Comparison of ENCODE assay signal across 23 cellular contexts in the genomic region with DNA sequence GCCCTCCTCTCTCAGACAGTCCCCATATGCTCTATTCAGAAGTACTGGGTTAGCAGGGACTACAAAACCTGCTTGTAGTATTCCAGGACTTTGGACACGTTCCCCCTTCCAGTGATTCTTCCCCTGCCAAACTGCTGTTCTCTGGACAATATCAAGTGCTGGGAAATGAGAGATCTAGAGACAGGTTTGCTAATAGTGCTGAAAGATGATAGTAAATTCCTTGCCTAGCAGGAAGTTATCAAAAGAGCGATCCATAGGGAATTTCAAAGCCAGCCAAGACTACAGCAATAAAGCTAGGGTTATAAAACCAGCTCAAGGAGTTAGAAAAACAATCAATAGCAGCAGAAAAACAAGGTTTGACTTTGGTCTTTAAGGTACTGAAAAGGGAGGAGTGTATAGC. TPM values are rescaled to one million over a fixed set of nuclear protein-coding genes. Genes with fewer than 3 reads are reported as not detected.
A peak's percentile ranks its signal among the peaks of the same experiment; 100 is the strongest.
DNase-seq lines count a peak whose midpoint lies in the region; ATAC-seq and TF ChIP-seq lines count a peak whose summit lies in the region.
"Had no signal": no experiment of that assay in that cellular context is flagged by ENCODE, and none has a peak within 500 bp of the region (broad histone marks: within the 10 kb centered on the region; RNA-seq: fewer than 3 reads in every experiment).

No MANE protein-coding gene starts in this region.

- H3K4me3 ChIP-seq in right atrium auricular region: no peak overlapping the region
- no peak overlapping the region for H3K4me3 ChIP-seq in fibroblast of villous mesenchyme (ENCODE audit: low read depth, low read length)
- no peak overlapping the region for H3K4me3 ChIP-seq in neural progenitor cell
- H3K4me3 ChIP-seq: lung, ovary had no signal

- no peak for DNase-seq in Right ventricle myocardium inferior (ENCODE audit: missing footprints)
- DNase-seq in right atrium auricular region (ENCODE audit: low spot score): no peak
- DNase-seq in fibroblast of villous mesenchyme (ENCODE audit: low read depth): peak; percentile 40
- no peak for DNase-seq in neural progenitor cell (ENCODE audit: low spot score)
- DNase-seq in type B pancreatic cell (ENCODE audit: extremely low spot score, unreplicated experiment): no peak
- DNase-seq in NCI-H2196 (lab: John Stamatoyannopoulos, UW; ENCODE audit: unreplicated experiment): no peak
- DNase-seq in NCI-H2196 treated with DMSO at 0.1 percent for 48 hours (lab: John Stamatoyannopoulos, UW; ENCODE audit: unreplicated experiment): no peak
- no peak for DNase-seq in naive thymus-derived CD8-positive, alpha-beta T cell
- DNase-seq: activated CD4-positive, alpha-beta T cell treated with anti-CD3 and anti-CD28 coated beads for 4 hours; activated naive CD8-positive, alpha-beta T cell treated with anti-CD3 and anti-CD28 coated beads for 36 hours; Calu3; EL; islet precursor cell; naive B cell; NCI-H1417 treated with DMSO at 0.1 percent for 48 hours; NCI-H69; ovary; stimulated activated CD4-positive, alpha-beta T cell treated with anti-CD3 and anti-CD28 coated beads, Interleukin-4, amount 100 ng/mL, for 24 hours; T-cell had no signal

- POLR2A ChIA-PET in naive thymus-derived CD8-positive, alpha-beta T cell (lab: Charles Lee): no interaction called here

- no peak overlapping the region for H3K4me2 ChIP-seq in neural progenitor cell

- H3K9me3 ChIP-seq in right atrium auricular region (no peaks in the 10 kb centered on the region), neural progenitor cell (ENCODE audit: low read depth) (no peaks in the 10 kb centered on the region)
- H3K9me3 ChIP-seq: ovary had no signal

- no peaks in the 10 kb centered on the region for H4K20me1 ChIP-seq in neural progenitor cell (ENCODE audit: low read depth)

- H3K27me3 Mint-ChIP-seq in neural progenitor cell (ENCODE audit: insufficient read depth, low read depth) (peaks cover 7% of the 10 kb centered on the region), type B pancreatic cell (no peaks in the 10 kb centered on the region)
- H3K27me3 Mint-ChIP-seq in naive thymus-derived CD8-positive, alpha-beta T cell: no peaks in the 10 kb centered on the region
- H3K27me3 Mint-ChIP-seq: activated naive CD8-positive, alpha-beta T cell treated with anti-CD3 and anti-CD28 coated beads for 36 hours; B cell had no signal

- H3K36me3 Mint-ChIP-seq in neural progenitor cell (peaks cover 29% of the 10 kb centered on the region), type B pancreatic cell (peaks cover 12% of the 10 kb centered on the region)
- peaks cover 0 to 1% (median 0%) of the 10 kb centered on the region in 3 donors for H3K36me3 Mint-ChIP-seq in naive thymus-derived CD8-positive, alpha-beta T cell
- H3K36me3 Mint-ChIP-seq: activated naive CD8-positive, alpha-beta T cell treated with anti-CD3 and anti-CD28 coated beads for 36 hours; naive B cell had no signal

- no peak overlapping the region for H2AFZ ChIP-seq in neural progenitor cell (replicated peaks)

- H3K9ac ChIP-seq in neural progenitor cell: no peak overlapping the region

- no peaks in the 10 kb centered on the region for H3K36me3 ChIP-seq in right atrium auricular region
- H3K36me3 ChIP-seq in neural progenitor cell: no peaks in the 10 kb centered on the region
- H3K36me3 ChIP-seq: ovary had no signal

- peaks cover 2% of the 10 kb centered on the region for H3K9me3 Mint-ChIP-seq in neural progenitor cell
- H3K9me3 Mint-ChIP-seq in type B pancreatic cell: peaks cover 5% of the 10 kb centered on the region
- H3K9me3 Mint-ChIP-seq in naive thymus-derived CD8-positive, alpha-beta T cell: no peaks in the 10 kb centered on the region
- H3K9me3 Mint-ChIP-seq: activated naive CD8-positive, alpha-beta T cell treated with anti-CD3 and anti-CD28 coated beads for 36 hours; naive B cell; T-cell had no signal

- H3K27me3 ChIP-seq in right atrium auricular region (no peaks in the 10 kb centered on the region), neural progenitor cell (no peaks in the 10 kb centered on the region)
- H3K27me3 ChIP-seq: ovary had no signal

- H3K4me1 Mint-ChIP-seq in neural progenitor cell: peaks cover 49% of the 10 kb centered on the region
- peaks cover 30% of the 10 kb centered on the region for H3K4me1 Mint-ChIP-seq in type B pancreatic cell (ENCODE audit: unreplicated experiment)
- H3K4me1 Mint-ChIP-seq in naive thymus-derived CD8-positive, alpha-beta T cell: peaks cover 12 to 61% (median 38%) of the 10 kb centered on the region in 4 donors

- TF ChIP-seq CTCF in right atrium auricular region (IDR thresholded peaks at IDR 0.05) (no peak), fibroblast of villous mesenchyme (IDR thresholded peaks at IDR 0.05; ENCODE audit: insufficient read depth, low read depth, low read length) (no peak), neural progenitor cell (IDR thresholded peaks at IDR 0.05) (no peak), type B pancreatic cell (conservative IDR thresholded peaks at IDR 0.05) (no peak)

- H3K4me1 ChIP-seq in right atrium auricular region (peaks cover 0 to 14% of the 10 kb centered on the region in 2 donors), neural progenitor cell (peaks cover 33% of the 10 kb centered on the region)

- intact Hi-C loops in Right ventricle myocardium inferior (cut with DNase I): no loop called here

- H3K27ac Mint-ChIP-seq in neural progenitor cell (peak overlapping the region; percentile 21), type B pancreatic cell (peak overlapping the region; percentile 14)
- H3K27ac Mint-ChIP-seq in naive thymus-derived CD8-positive, alpha-beta T cell: peak overlapping the region in 3 of 10 donors; percentile 4 to 38 (median 15)
- H3K27ac Mint-ChIP-seq: activated naive CD8-positive, alpha-beta T cell treated with anti-CD3 and anti-CD28 coated beads for 36 hours; B cell had no signal

- H3K27ac ChIP-seq in right atrium auricular region (no peak overlapping the region), neural progenitor cell (peak overlapping the region; percentile 93)

- ATAC-seq in Right ventricle myocardium inferior: peak; percentile 62
- no peak for ATAC-seq in naive thymus-derived CD8-positive, alpha-beta T cell
- ATAC-seq: HepG2, T-cell had no signal

- H3K79me2 ChIP-seq in neural progenitor cell (ENCODE audit: low read depth): peaks cover 36% of the 10 kb centered on the region

- H3K4me3 Mint-ChIP-seq in neural progenitor cell: no peak overlapping the region
- no peak overlapping the region for H3K4me3 Mint-ChIP-seq in type B pancreatic cell
- H3K4me3 Mint-ChIP-seq in naive thymus-derived CD8-positive, alpha-beta T cell: no peak overlapping the region
- H3K4me3 Mint-ChIP-seq: activated naive CD8-positive, alpha-beta T cell treated with anti-CD3 and anti-CD28 coated beads for 36 hours; B cell; naive B cell; T-cell had no signal

- H3F3A ChIP-seq in neural progenitor cell (ENCODE audit: low read depth): peaks cover 18% of the 10 kb centered on the region

RNA-seq across cellular contexts. Expression of a gene that starts 15.2 kb away (rescaled TPM):
- total RNA-seq in Right ventricle myocardium inferior: 11.5 TPM
- total RNA-seq in right atrium auricular region: 10 to 100 TPM; 11.9 to 23.7 TPM
- 0.86 and 0.97 TPM in 2 replicates for total RNA-seq in fibroblast of villous mesenchyme
- total RNA-seq in neural progenitor cell (ENCODE audit: low replicate concordance): 56.5 and 83.7 TPM in 2 replicates
- total RNA-seq in type B pancreatic cell (ENCODE audit: low replicate concordance): 56.1 and 56.7 TPM in 2 replicates
- total RNA-seq in naive thymus-derived CD8-positive, alpha-beta T cell: 1 to 10 TPM; 7.2 to 7.9 TPM
- 10 to 100 TPM in 2 of 3 donors, 1 to 10 TPM in 1; 4.0 to 12.8 (median 10.9) TPM for polyA plus RNA-seq in naive thymus-derived CD8-positive, alpha-beta T cell
- total RNA-seq: Calu3, HepG2 had no signal

RNA-seq across cellular contexts. Expression of a gene that starts 49.2 kb away (rescaled TPM):
- not detected for total RNA-seq in Right ventricle myocardium inferior
- total RNA-seq in right atrium auricular region: not detected
- not detected in 2 replicates for total RNA-seq in fibroblast of villous mesenchyme
- total RNA-seq in neural progenitor cell (ENCODE audit: low replicate concordance): not detected in 2 replicates
- not detected in 2 replicates for total RNA-seq in type B pancreatic cell (ENCODE audit: low replicate concordance)
- total RNA-seq in naive thymus-derived CD8-positive, alpha-beta T cell: 1 to 10 TPM; 1.5 to 1.8 TPM
- polyA plus RNA-seq in naive thymus-derived CD8-positive, alpha-beta T cell: 1 to 10 TPM in 2 of 3 donors, under 1 TPM in 1; 0.66 to 2.4 (median 1.6) TPM
- total RNA-seq: Calu3, M059J, ovary had no signal
